22 cellular contexts compared by ENCODE assay signal in genomic region chr13:61187471-61187870, GRCh38.
DNase-seq lines count a peak whose midpoint lies in the region; ATAC-seq and TF ChIP-seq lines count a peak whose summit lies in the region.
"Had no signal": no experiment of that assay in that cellular context is flagged by ENCODE, and none has a peak within 500 bp of the region (broad histone marks: within the 10 kb centered on the region; RNA-seq: fewer than 3 reads in every experiment).

No MANE protein-coding gene starts in this region.

- no peak overlapping the region for H3K9ac ChIP-seq in Karpas-422 (ENCODE audit: low read length)
- H3K9ac ChIP-seq: BLaER1 had no signal

- intact Hi-C loops in activated CD8-positive, alpha-beta T cell treated with anti-CD3 and anti-CD28 coated beads for 36 hours (cut with micrococcal nuclease), result no loop called here

- CTCF ChIA-PET in activated CD8-positive, alpha-beta T cell treated with anti-CD3 and anti-CD28 coated beads for 36 hours (lab: Charles Lee), result no interaction called here

- H3K36me3 Mint-ChIP-seq in activated CD8-positive, alpha-beta T cell treated with anti-CD3 and anti-CD28 coated beads for 36 hours (ENCODE audit: low read depth), result no peaks in the 10 kb centered on the region
- H3K36me3 Mint-ChIP-seq: CD4-positive, alpha-beta memory T cell had no signal

- no peak overlapping the region for H2AFZ ChIP-seq in Karpas-422 (ENCODE audit: low read length)

- H3K4me1 ChIP-seq in Karpas-422 (ENCODE audit: low read length), result no peaks in the 10 kb centered on the region
- H3K4me1 ChIP-seq: BLaER1, Peyer's patch, SJCRH30 had no signal

- DNase-seq in NCI-H510A (lab: John Stamatoyannopoulos, UW), result peak; percentile 3
- no peak for DNase-seq in NCI-H510A treated with DMSO at 0.1 percent for 48 hours (lab: John Stamatoyannopoulos, UW)
- peak; percentile 18 for DNase-seq in HT-29 (ENCODE audit: low spot score)
- peak; percentile 59 for DNase-seq in NCI-H345 (lab: John Stamatoyannopoulos, UW)
- peak; percentile 2 for DNase-seq in astrocyte of the hippocampus (ENCODE audit: low read depth, low spot score)
- DNase-seq in Karpas-422, result no peak
- DNase-seq in central memory CD4-positive, alpha-beta T cell, result no peak
- DNase-seq in activated CD8-positive, alpha-beta T cell treated with anti-CD3 and anti-CD28 coated beads for 36 hours, result no peak
- DNase-seq: CD4-positive, alpha-beta memory T cell; EL; GF-D8; GOT3; MM.1S; NCI-H1048; NCI-H2029 treated with DMSO at 0.1 percent for 48 hours; NCI-H226; NCI-H526 treated with DMSO at 0.1 percent for 48 hours; Peyer's patch; T-helper 1 cell had no signal

- H3K27me3 ChIP-seq in Karpas-422 (ENCODE audit: low read length), result no peaks in the 10 kb centered on the region
- H3K27me3 ChIP-seq: BLaER1, Peyer's patch, SJCRH30 had no signal

- no peaks in the 10 kb centered on the region for H3K9me2 ChIP-seq in Karpas-422 (replicated peaks; ENCODE audit: insufficient read depth, low read length)

- no peak for ATAC-seq in activated CD8-positive, alpha-beta T cell treated with anti-CD3 and anti-CD28 coated beads for 36 hours
- ATAC-seq: HCT116 had no signal

- no peak overlapping the region for H3K4me2 ChIP-seq in Karpas-422 (ENCODE audit: low read depth, low read length, poor library complexity, severe bottlenecking)
- H3K4me2 ChIP-seq: BLaER1 had no signal

- H3K4me3 Mint-ChIP-seq in activated CD8-positive, alpha-beta T cell treated with anti-CD3 and anti-CD28 coated beads for 36 hours, result no peak overlapping the region
- H3K4me3 Mint-ChIP-seq: CD4-positive, alpha-beta memory T cell had no signal

- no peak for TF ChIP-seq CTCF in activated CD8-positive, alpha-beta T cell treated with anti-CD3 and anti-CD28 coated beads for 36 hours (IDR thresholded peaks at IDR 0.05)

- H3K36me3 ChIP-seq in Karpas-422 (ENCODE audit: insufficient read depth, low read length), result no peaks in the 10 kb centered on the region
- H3K36me3 ChIP-seq: BLaER1, Peyer's patch, SJCRH30 had no signal

- POLR2A ChIA-PET in activated CD8-positive, alpha-beta T cell treated with anti-CD3 and anti-CD28 coated beads for 36 hours (lab: Charles Lee), result no interaction called here

- no peak overlapping the region for H3K4me3 ChIP-seq in Karpas-422 (ENCODE audit: low read length)
- H3K4me3 ChIP-seq: BLaER1, Peyer's patch, SJCRH30 had no signal

- no peak overlapping the region for H3K27ac Mint-ChIP-seq in activated CD8-positive, alpha-beta T cell treated with anti-CD3 and anti-CD28 coated beads for 36 hours
- H3K27ac Mint-ChIP-seq: CD4-positive, alpha-beta memory T cell had no signal

- no peaks in the 10 kb centered on the region for H3K4me1 Mint-ChIP-seq in activated CD8-positive, alpha-beta T cell treated with anti-CD3 and anti-CD28 coated beads for 36 hours (ENCODE audit: low read depth)
- H3K4me1 Mint-ChIP-seq: CD4-positive, alpha-beta memory T cell had no signal

- no peaks in the 10 kb centered on the region for H4K20me1 ChIP-seq in Karpas-422 (ENCODE audit: insufficient read depth, low read depth, low read length)
- H4K20me1 ChIP-seq: BLaER1 had no signal

- no peaks in the 10 kb centered on the region for H3K79me2 ChIP-seq in Karpas-422 (ENCODE audit: low read length)

- no peaks in the 10 kb centered on the region for H3K9me3 ChIP-seq in Karpas-422 (ENCODE audit: low read length)
- H3K9me3 ChIP-seq: BLaER1, Peyer's patch, SJCRH30 had no signal

- H3K9me3 Mint-ChIP-seq in activated CD8-positive, alpha-beta T cell treated with anti-CD3 and anti-CD28 coated beads for 36 hours, result peaks cover 5% of the 10 kb centered on the region

- no peaks in the 10 kb centered on the region for H3K27me3 Mint-ChIP-seq in activated CD8-positive, alpha-beta T cell treated with anti-CD3 and anti-CD28 coated beads for 36 hours
- H3K27me3 Mint-ChIP-seq: CD4-positive, alpha-beta memory T cell had no signal

- H3K27ac ChIP-seq in Karpas-422 (ENCODE audit: low read length), result no peak overlapping the region
- H3K27ac ChIP-seq: BLaER1, Peyer's patch, SJCRH30 had no signal

Comparison
In these comparisons a context has a peak if more than half of its experiments do, and no peak if none do; other contexts are left out.
1. DNase-seq: peak in NCI-H510A (single experiment), HT-29 (single experiment), NCI-H345 (single experiment) and astrocyte of the hippocampus (single experiment); none in NCI-H510A treated with DMSO at 0.1 percent for 48 hours (single experiment), Karpas-422 (single experiment), central memory CD4-positive, alpha-beta T cell (single experiment) and activated CD8-positive, alpha-beta T cell treated with anti-CD3 and anti-CD28 coated beads for 36 hours (single experiment).